ENCODE assay signal across 20 cellular contexts in genomic region chr14:55139696-55140509, GRCh38. TPM values are rescaled to one million over a fixed set of nuclear protein-coding genes. Genes with fewer than 3 reads are reported as not detected.
"Had no signal": no experiment of that assay in that cellular context is flagged by ENCODE, and none has a peak within 500 bp of the region (broad histone marks: within the 10 kb centered on the region; RNA-seq: fewer than 3 reads in every experiment).

No MANE protein-coding gene starts in this region.

- H3K4me3 ChIP-seq: colonic mucosa, esophagus squamous epithelium, hepatocyte, mucosa of descending colon, right atrium auricular region, sigmoid colon, skin epidermis, suprapubic skin, thyroid gland, upper lobe of left lung, vagina had no signal

- H3K4me1 ChIP-seq: colonic mucosa had no signal

- H3K27ac Mint-ChIP-seq: naive thymus-derived CD8-positive, alpha-beta T cell had no signal

- H3K36me3 Mint-ChIP-seq: naive thymus-derived CD8-positive, alpha-beta T cell had no signal

- H3K4me1 Mint-ChIP-seq: naive thymus-derived CD8-positive, alpha-beta T cell had no signal

- H3K4me3 Mint-ChIP-seq: naive thymus-derived CD8-positive, alpha-beta T cell had no signal

- H3K27me3 ChIP-seq: colonic mucosa, esophagus squamous epithelium, foreskin keratinocyte, hepatocyte, right atrium auricular region, sigmoid colon, suprapubic skin, thyroid gland, upper lobe of left lung, vagina had no signal

- H3K9me3 ChIP-seq: colonic mucosa, esophagus squamous epithelium, mucosa of descending colon, right atrium auricular region, sigmoid colon, suprapubic skin, thyroid gland, upper lobe of left lung, vagina had no signal

- H3K27ac ChIP-seq: colonic mucosa, foreskin keratinocyte, right atrium auricular region, thyroid gland, vagina had no signal

- H3K9me3 Mint-ChIP-seq: naive thymus-derived CD8-positive, alpha-beta T cell had no signal

- DNase-seq: colonic mucosa; dermis blood vessel endothelial cell; esophagus squamous epithelium; foreskin keratinocyte; head of caudate nucleus; kidney; left cardiac atrium; mammary epithelial cell; mucosa of descending colon; naive thymus-derived CD8-positive, alpha-beta T cell; sigmoid colon; stimulated activated CD4-positive, alpha-beta T cell treated with anti-CD3 and anti-CD28 coated beads, Interleukin-12 subunit alpha, Interleukin-12 subunit beta, amount 100 ng/mL, for 4 hours; stimulated activated naive CD4-positive, alpha-beta T cell; thyroid gland; upper lobe of left lung had no signal

RNA-seq across cellular contexts. Expression of gene DLGAP5, which starts 51.5 kb away (rescaled TPM):
- total RNA-seq: naive thymus-derived CD8-positive, alpha-beta T cell had no signal
- polyA plus RNA-seq: naive thymus-derived CD8-positive, alpha-beta T cell had no signal
